ENCODE assay signal across 9 cellular contexts in the genomic region with DNA sequence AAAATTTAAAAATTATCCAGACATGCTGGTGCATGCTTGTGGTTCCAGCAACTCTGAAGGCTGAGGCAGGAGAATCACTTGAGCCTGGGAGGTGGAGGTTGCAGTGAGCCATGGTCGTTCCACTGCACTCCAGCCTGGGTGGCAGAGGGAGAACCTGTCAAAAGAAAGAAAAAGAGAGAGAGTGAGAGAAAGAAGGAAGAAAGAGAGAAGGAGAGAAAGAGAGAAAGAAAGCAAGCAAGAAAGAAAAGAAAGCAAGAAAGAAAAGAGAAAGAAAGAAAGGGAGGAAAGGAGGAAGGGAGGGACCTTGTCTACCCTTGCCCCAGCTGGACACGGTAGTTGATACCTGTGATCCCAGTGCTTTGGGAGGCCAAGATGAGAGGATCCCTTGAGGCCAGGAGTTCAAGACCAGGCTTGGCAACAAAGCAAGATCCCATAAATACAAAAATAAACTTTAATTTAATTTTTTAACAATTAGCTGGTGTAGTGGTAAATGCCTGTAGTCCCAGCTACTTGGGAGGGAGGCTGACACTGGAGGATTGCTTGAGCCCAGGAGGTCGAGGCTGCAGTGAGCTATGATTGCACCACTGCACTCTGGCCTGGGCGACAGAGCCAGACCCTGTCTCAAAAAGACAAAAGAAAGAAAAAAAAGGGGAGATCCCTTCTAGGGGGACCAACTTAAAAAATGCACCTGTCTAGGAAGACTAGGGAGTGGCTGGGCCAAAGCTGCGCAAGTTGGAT. TPM values are rescaled to one million over a fixed set of nuclear protein-coding genes. Genes with fewer than 3 reads are reported as not detected.
A peak's percentile ranks its signal among the peaks of the same experiment; 100 is the strongest.
DNase-seq lines count a peak whose midpoint lies in the region; ATAC-seq and TF ChIP-seq lines count a peak whose summit lies in the region.
"Had no signal": no experiment of that assay in that cellular context is flagged by ENCODE, and none has a peak within 500 bp of the region (broad histone marks: within the 10 kb centered on the region; RNA-seq: fewer than 3 reads in every experiment).

No MANE protein-coding gene starts in this region.

- no peaks in the 10 kb centered on the region for H3F3A ChIP-seq in DOHH2 (ENCODE audit: control insufficient read depth, insufficient read depth)

- intact Hi-C loops in ovary (cut with DNase I): no loop called here

- H3K9me2 ChIP-seq in DOHH2 (replicated peaks; ENCODE audit: control insufficient read depth, low read length): no peaks in the 10 kb centered on the region

- H3K27me3 ChIP-seq in DOHH2 (ENCODE audit: control insufficient read depth, low read length): peaks cover 63% of the 10 kb centered on the region
- no peaks in the 10 kb centered on the region for H3K27me3 ChIP-seq in Peyer's patch
- H3K27me3 ChIP-seq in ovary: no peaks in the 10 kb centered on the region

- H3K27ac ChIP-seq in DOHH2 (ENCODE audit: low read depth, low read length) (no peak overlapping the region), Peyer's patch (peak overlapping the region in 1 of 4 donors; percentile 26), ovary (no peak overlapping the region)

- H3K4me3 ChIP-seq in DOHH2 (ENCODE audit: low read length): peak overlapping the region; percentile 47
- H3K4me3 ChIP-seq in Peyer's patch: peak overlapping the region in 3 of 4 donors; percentile 41 to 43 (median 41)
- H3K4me3 ChIP-seq in epithelial cell of proximal tubule (ENCODE audit: low read depth, low read length): peak overlapping the region; percentile 42
- peak overlapping the region; percentile 32 for H3K4me3 ChIP-seq in ovary

- H3K79me2 ChIP-seq in DOHH2 (ENCODE audit: control insufficient read depth, low read length): no peaks in the 10 kb centered on the region

- 87 to 91% (median 90%) methylated on average over 5 of the region's 5 CpGs for WGBS in ovary, 3 donors

- no peak for TF ChIP-seq EP300 in ovary (IDR thresholded peaks at IDR 0.05)

- DNase-seq in Peyer's patch (no peak), epithelial cell of proximal tubule (ENCODE audit: low read depth) (no peak), ovary (no peak), AG20443 (ENCODE audit: low spot score) (no peak), GOT3 (lab: John Stamatoyannopoulos, UW) (no peak), NCI-H1048 (lab: John Stamatoyannopoulos, UW) (no peak)
- DNase-seq: NCI-H2081 had no signal

- peak overlapping the region; percentile 48 for H3K4me2 ChIP-seq in DOHH2 (ENCODE audit: low read length)

- TF ChIP-seq POLR2A in Peyer's patch (IDR thresholded peaks at IDR 0.05) (no peak), ovary (IDR thresholded peaks at IDR 0.05) (no peak)

- H3K9me3 ChIP-seq in DOHH2 (ENCODE audit: control insufficient read depth, insufficient read depth, low read length): no peaks in the 10 kb centered on the region
- no peaks in the 10 kb centered on the region for H3K9me3 ChIP-seq in Peyer's patch
- no peaks in the 10 kb centered on the region for H3K9me3 ChIP-seq in ovary

- peaks cover 25% of the 10 kb centered on the region for H3K4me1 ChIP-seq in DOHH2 (ENCODE audit: control insufficient read depth, low read length)
- H3K4me1 ChIP-seq in Peyer's patch: peaks cover 0 to 9% (median 6%) of the 10 kb centered on the region in 4 donors
- H3K4me1 ChIP-seq in ovary (ENCODE audit: insufficient read depth): peaks cover 3% of the 10 kb centered on the region

- H3K36me3 ChIP-seq in DOHH2 (ENCODE audit: control insufficient read depth, low read length): no peaks in the 10 kb centered on the region
- H3K36me3 ChIP-seq in Peyer's patch: no peaks in the 10 kb centered on the region
- H3K36me3 ChIP-seq in ovary: no peaks in the 10 kb centered on the region

- no peaks in the 10 kb centered on the region for H4K20me1 ChIP-seq in DOHH2 (ENCODE audit: control insufficient read depth, insufficient read depth, low read depth, low read length)

- no peak for ATAC-seq in GM21786 (IDR thresholded peaks at IDR 0.05; ENCODE audit: unreplicated experiment)

- TF ChIP-seq CTCF in DOHH2 (IDR thresholded peaks at IDR 0.05; ENCODE audit: low read depth, low read length, poor library complexity, severe bottlenecking) (no peak), Peyer's patch (IDR thresholded peaks at IDR 0.05) (no peak), epithelial cell of proximal tubule (conservative IDR thresholded peaks at IDR 0.05; ENCODE audit: low read depth, low read length) (no peak), ovary (IDR thresholded peaks at IDR 0.05) (no peak)

RNA-seq across cellular contexts. Expression of a gene that starts 9.2 kb away (rescaled TPM):
- total RNA-seq in Peyer's patch: 1 to 10 TPM in 1 of 4 donors, under 1 TPM in 2, not detected in 1; 0.38 to 2.5 (median 0.40) TPM
- total RNA-seq in epithelial cell of proximal tubule: 0.72 and 1.2 TPM in 2 replicates
- 10 to 100 TPM in 1 of 7 donors, 1 to 10 TPM in 6; 3.8 to 10.1 (median 8.5) TPM for total RNA-seq in ovary
- polyA plus RNA-seq in ovary: 1 to 10 TPM in 1 of 2 donors, under 1 TPM in 1; 0.28 to 4.8 TPM

RNA-seq across cellular contexts. Expression of a gene that starts 13.9 kb away (rescaled TPM):
- total RNA-seq in Peyer's patch: 10 to 100 TPM; 28.9 to 51.2 (median 40.6) TPM
- 36.6 and 45.4 TPM in 2 replicates for total RNA-seq in epithelial cell of proximal tubule
- 10 to 100 TPM; 19.8 to 57.3 (median 47.5) TPM for total RNA-seq in ovary
- polyA plus RNA-seq in ovary: 10 to 100 TPM in 1 of 2 donors, 1 to 10 TPM in 1; 6.5 to 40.4 TPM

RNA-seq across cellular contexts. Expression of a gene that starts 28.8 kb away (rescaled TPM):
- total RNA-seq in Peyer's patch (not detected), epithelial cell of proximal tubule (0.65 TPM in 1 of 2 replicates, not detected in the other), ovary (1 to 10 TPM in 2 of 7 donors, under 1 TPM in 4, not detected in 1; 0.45 to 3.0 (median 0.87) TPM)
- under 1 TPM; 0.25 to 0.71 TPM for polyA plus RNA-seq in ovary

RNA-seq across cellular contexts. Expression of a gene that starts 46.1 kb away (rescaled TPM):
- total RNA-seq in Peyer's patch: 10 to 100 TPM; 38.4 to 63.6 (median 49.9) TPM
- 10.9 and 17.4 TPM in 2 replicates for total RNA-seq in epithelial cell of proximal tubule
- 100 to 1,000 TPM in 1 of 7 donors, 10 to 100 TPM in 6; 44.7 to 115 (median 61.5) TPM for total RNA-seq in ovary
- 10 to 100 TPM; 10.0 to 55.9 TPM for polyA plus RNA-seq in ovary

RNA-seq across cellular contexts. Expression of a gene that starts 56.6 kb away (rescaled TPM):
- 10 to 100 TPM; 44.8 to 67.7 (median 49.0) TPM for total RNA-seq in Peyer's patch
- total RNA-seq in epithelial cell of proximal tubule: 78.6 and 127 TPM in 2 replicates
- 10 to 100 TPM; 31.8 to 48.5 (median 39.1) TPM for total RNA-seq in ovary
- 10 to 100 TPM in 1 of 2 donors, 1 to 10 TPM in 1; 2.7 to 39.8 TPM for polyA plus RNA-seq in ovary
